9 cellular contexts compared by ENCODE assay signal in genomic region chr22:31278643-31279326, GRCh38. TPM values are rescaled to one million over a fixed set of nuclear protein-coding genes. Genes with fewer than 3 reads are reported as not detected.
DNase-seq lines count a peak whose midpoint lies in the region; ATAC-seq and TF ChIP-seq lines count a peak whose summit lies in the region.
"Had no signal": no experiment of that assay in that cellular context is flagged by ENCODE, and none has a peak within 500 bp of the region (broad histone marks: within the 10 kb centered on the region; RNA-seq: fewer than 3 reads in every experiment).

No MANE protein-coding gene starts in this region.

- no peaks in the 10 kb centered on the region for H3K9me3 ChIP-seq in CD8-positive, alpha-beta T cell (ENCODE audit: low read length)
- no peaks in the 10 kb centered on the region for H3K9me3 ChIP-seq in effector memory CD4-positive, alpha-beta T cell (ENCODE audit: control insufficient read depth, low read length)
- H3K9me3 ChIP-seq in ovary: no peaks in the 10 kb centered on the region

- H3K4me3 Mint-ChIP-seq in CD8-positive, alpha-beta T cell: peak overlapping the region; percentile 73
- peak overlapping the region; percentile 47 for H3K4me3 Mint-ChIP-seq in activated CD4-positive, alpha-beta T cell treated with anti-CD3 and anti-CD28 coated beads, Interleukin-2, amount 10 ng/mL, durations not matched to agents 7 days and 5 days

- peaks cover 89% of the 10 kb centered on the region for H3K4me1 Mint-ChIP-seq in CD8-positive, alpha-beta T cell (ENCODE audit: low read depth)
- peaks cover 73% of the 10 kb centered on the region for H3K4me1 Mint-ChIP-seq in activated CD4-positive, alpha-beta T cell treated with anti-CD3 and anti-CD28 coated beads, Interleukin-2, amount 10 ng/mL, durations not matched to agents 7 days and 5 days

- H3K27ac Mint-ChIP-seq in CD8-positive, alpha-beta T cell: peak overlapping the region; percentile 94
- H3K27ac Mint-ChIP-seq in activated CD4-positive, alpha-beta T cell treated with anti-CD3 and anti-CD28 coated beads, Interleukin-2, amount 10 ng/mL, durations not matched to agents 7 days and 5 days: peak overlapping the region; percentile 99

- 40 to 59% (median 46%) methylated on average over 6 of the region's 6 CpGs for WGBS in ovary, 3 donors

- peak in 6 of 7 experiments; percentile 30 to 78 (median 61) for DNase-seq in CD8-positive, alpha-beta T cell
- peak; percentile 70 for DNase-seq in activated CD4-positive, alpha-beta T cell treated with anti-CD3 and anti-CD28 coated beads, Interleukin-2, amount 10 ng/mL, durations not matched to agents 7 days and 5 days
- DNase-seq in effector memory CD4-positive, alpha-beta T cell: peak in 2 of 3 donors; percentile 10 to 45
- DNase-seq in ovary (peak; percentile 51 to 72 (median 63)), HEK293T (ENCODE audit: extremely low spot score) (no peak), SKM-1 (lab: John Stamatoyannopoulos, UW; ENCODE audit: unreplicated experiment) (no peak)
- DNase-seq: posterior cingulate gyrus had no signal

- no peaks in the 10 kb centered on the region for H3K9me3 Mint-ChIP-seq in CD8-positive, alpha-beta T cell
- no peaks in the 10 kb centered on the region for H3K9me3 Mint-ChIP-seq in activated CD4-positive, alpha-beta T cell treated with anti-CD3 and anti-CD28 coated beads, Interleukin-2, amount 10 ng/mL, durations not matched to agents 7 days and 5 days

- CTCF ChIA-PET in CD8-positive, alpha-beta T cell (lab: Charles Lee): interaction anchor here (0.7 to 4.4 kb wide), 8 partner anchors 9 to 67 kb away, joined by 3 to 22 read pairs (median 6); partner anchors contain the start of genes LIMK2 and PIK3IP1
- CTCF ChIA-PET in activated CD4-positive, alpha-beta T cell treated with anti-CD3 and anti-CD28 coated beads, Interleukin-2, amount 10 ng/mL, durations not matched to agents 7 days and 5 days (lab: Charles Lee): interaction anchor here (0.6 to 2.0 kb wide), 8 partner anchors 10 to 480 kb away, joined by 3 to 9 read pairs (median 4); partner anchors contain the start of gene PIK3IP1
- CTCF ChIA-PET in HEK293T (lab: Yijun Ruan, JAX): interaction anchor here (0.9 kb wide), 1 partner anchor 34 kb away, joined by 4 read pairs; no protein-coding TSS in a partner anchor

- intact Hi-C loops in CD8-positive, alpha-beta T cell (cut with DNase I, micrococcal nuclease): loop anchor here (1.0 to 10.0 kb wide), 2 partner anchors 12 to 314 kb away; partner anchors contain the start of genes MORC2 (in 1 of the 2) and TUG1 (in 1 of the 2)
- intact Hi-C loops in ovary (cut with DNase I): no loop called here

- POLR2A ChIA-PET in CD8-positive, alpha-beta T cell (lab: Charles Lee): interaction anchor here (1.0 to 18.7 kb wide), 14 partner anchors 7 to 644 kb away, joined by 3 to 608 read pairs (median 4); partner anchors contain the start of genes LIMK2, MORC2, PATZ1 and PIK3IP1
- POLR2A ChIA-PET in activated CD4-positive, alpha-beta T cell treated with anti-CD3 and anti-CD28 coated beads, Interleukin-2, amount 10 ng/mL, durations not matched to agents 7 days and 5 days (lab: Charles Lee): interaction anchor here (0.6 kb wide), 1 partner anchor 10 kb away, joined by 6 read pairs; no protein-coding TSS in a partner anchor
- POLR2A ChIA-PET in HEK293T (lab: Yijun Ruan, JAX): interaction anchor here (3.5 kb wide), 1 partner anchor 13 kb away, joined by 13 read pairs; the partner anchor contains the start of gene PIK3IP1

- peak; percentile 73 for ATAC-seq in CD8-positive, alpha-beta T cell
- no peak for ATAC-seq in HG02642 (IDR thresholded peaks at IDR 0.05; ENCODE audit: poor library complexity, unreplicated experiment)
- ATAC-seq in HG02678 (IDR thresholded peaks at IDR 0.05; ENCODE audit: unreplicated experiment): no peak

- TF ChIP-seq POLR2A in ovary (IDR thresholded peaks at IDR 0.05): no peak

- no peaks in the 10 kb centered on the region for H3K27me3 ChIP-seq in CD8-positive, alpha-beta T cell (ENCODE audit: insufficient read depth, low read length)
- no peaks in the 10 kb centered on the region for H3K27me3 ChIP-seq in effector memory CD4-positive, alpha-beta T cell (replicated peaks; ENCODE audit: control insufficient read depth, insufficient read depth, low read length, poor library complexity, severe bottlenecking)
- no peaks in the 10 kb centered on the region for H3K27me3 ChIP-seq in ovary

- peaks cover 93% of the 10 kb centered on the region for H3K4me1 ChIP-seq in CD8-positive, alpha-beta T cell (ENCODE audit: insufficient read depth, low read length)
- H3K4me1 ChIP-seq in effector memory CD4-positive, alpha-beta T cell (ENCODE audit: control insufficient read depth, insufficient read depth, low read length, poor library complexity, severe bottlenecking): peaks cover 65% of the 10 kb centered on the region
- peaks cover 2% of the 10 kb centered on the region for H3K4me1 ChIP-seq in ovary (ENCODE audit: insufficient read depth)

- no peak for TF ChIP-seq CTCF in CD8-positive, alpha-beta T cell (IDR thresholded peaks at IDR 0.05)
- TF ChIP-seq CTCF in ovary (IDR thresholded peaks at IDR 0.05): no peak

- peaks cover 70% of the 10 kb centered on the region for H3K36me3 Mint-ChIP-seq in CD8-positive, alpha-beta T cell
- peaks cover 83% of the 10 kb centered on the region for H3K36me3 Mint-ChIP-seq in activated CD4-positive, alpha-beta T cell treated with anti-CD3 and anti-CD28 coated beads, Interleukin-2, amount 10 ng/mL, durations not matched to agents 7 days and 5 days (ENCODE audit: low read depth)

- H3K36me3 ChIP-seq in CD8-positive, alpha-beta T cell (ENCODE audit: insufficient read depth, low read length): peaks cover 45% of the 10 kb centered on the region
- H3K36me3 ChIP-seq in effector memory CD4-positive, alpha-beta T cell (ENCODE audit: control insufficient read depth, insufficient read depth, low read length): peaks cover 46% of the 10 kb centered on the region
- H3K36me3 ChIP-seq in ovary: no peaks in the 10 kb centered on the region

- H3K27ac ChIP-seq in CD8-positive, alpha-beta T cell (ENCODE audit: low read depth, low read length): peak overlapping the region; percentile 54
- peak overlapping the region; percentile 67 for H3K27ac ChIP-seq in effector memory CD4-positive, alpha-beta T cell (ENCODE audit: insufficient read depth, low read length, poor library complexity, severe bottlenecking)
- peak overlapping the region in 1 of 2 donors; percentile 68 for H3K27ac ChIP-seq in ovary

- TF ChIP-seq EP300 in ovary (IDR thresholded peaks at IDR 0.05): no peak

- no peak overlapping the region for H3K4me3 ChIP-seq in CD8-positive, alpha-beta T cell (ENCODE audit: low read depth, low read length)
- no peak overlapping the region for H3K4me3 ChIP-seq in effector memory CD4-positive, alpha-beta T cell (ENCODE audit: insufficient read depth, low read depth, low read length, poor library complexity, severe bottlenecking)
- no peak overlapping the region for H3K4me3 ChIP-seq in ovary

- no peaks in the 10 kb centered on the region for H3K27me3 Mint-ChIP-seq in CD8-positive, alpha-beta T cell (ENCODE audit: low read depth)
- H3K27me3 Mint-ChIP-seq in activated CD4-positive, alpha-beta T cell treated with anti-CD3 and anti-CD28 coated beads, Interleukin-2, amount 10 ng/mL, durations not matched to agents 7 days and 5 days: no peaks in the 10 kb centered on the region

TF ChIP-seq in HEK293T, 16 proteins besides CTCF, POLR2A, EP300 and RAD21:
- TF ChIP-seq BHLHE40 (IDR thresholded peaks at IDR 0.05; ENCODE audit: borderline replicate concordance) (no peak), SUZ12 (IDR thresholded peaks at IDR 0.05) (no peak), FOXK2 (IDR thresholded peaks at IDR 0.05) (no peak), FOXM1 (IDR thresholded peaks at IDR 0.05; ENCODE audit: borderline replicate concordance) (no peak), PKNOX1 (IDR thresholded peaks at IDR 0.05) (no peak)

RNA-seq across cellular contexts. Expression of gene PIK3IP1, which starts 13.5 kb away (rescaled TPM):
- total RNA-seq in CD8-positive, alpha-beta T cell: 100 to 1,000 TPM; 802 to 814 TPM
- 10 to 100 TPM; 56.0 to 63.0 TPM for total RNA-seq in activated CD4-positive, alpha-beta T cell treated with anti-CD3 and anti-CD28 coated beads, Interleukin-2, amount 10 ng/mL, durations not matched to agents 7 days and 5 days
- total RNA-seq in ovary: 10 to 100 TPM; 10.8 to 34.2 (median 18.7) TPM
- 10 to 100 TPM; 26.5 to 48.9 TPM for polyA plus RNA-seq in ovary

Comparison
In these comparisons a context has a peak if more than half of its experiments do, and no peak if none do; other contexts are left out.
1. DNase-seq: peak in CD8-positive, alpha-beta T cell (6 of 7), activated CD4-positive, alpha-beta T cell treated with anti-CD3 and anti-CD28 coated beads, Interleukin-2, amount 10 ng/mL, durations not matched to agents 7 days and 5 days (single experiment), effector memory CD4-positive, alpha-beta T cell (2 of 3) and ovary (5 of 5); none in HEK293T (single experiment) and SKM-1 (single experiment).
2. RNA of gene PIK3IP1, which starts 13.5 kb away (total RNA-seq): 802 to 814 TPM in CD8-positive, alpha-beta T cell; 56.0 to 63.0 TPM in activated CD4-positive, alpha-beta T cell treated with anti-CD3 and anti-CD28 coated beads, Interleukin-2, amount 10 ng/mL, durations not matched to agents 7 days and 5 days and 10.8 to 34.2 TPM in ovary; every median in the first group is over 10 times any median in the second.
3. intact Hi-C loops: an anchor here in CD8-positive, alpha-beta T cell (1.0 to 10.0 kb wide); none called in ovary.